In the genomic region with DNA sequence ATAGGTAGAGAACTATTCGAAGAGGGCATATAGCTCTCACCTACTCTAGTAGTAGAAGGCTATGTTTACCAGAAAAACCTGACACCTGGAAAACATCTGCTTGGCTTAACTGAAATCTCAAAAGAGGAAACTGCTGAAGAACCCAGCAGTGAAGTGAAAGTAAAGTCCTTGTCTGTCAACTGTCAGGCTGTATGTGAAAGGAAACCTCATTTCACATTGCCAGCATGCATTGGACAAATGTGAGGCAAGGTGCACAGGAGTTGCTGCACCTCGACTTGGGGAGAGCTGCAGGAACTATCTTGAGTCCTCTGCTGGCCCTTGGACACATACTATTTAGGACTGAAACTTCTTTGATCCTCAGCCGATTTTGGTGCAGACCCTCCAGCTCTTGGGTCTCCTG, we compare ENCODE assay signal across 1 cellular context.
TF ChIP-seq lines count a peak whose summit lies in the region.

No MANE protein-coding gene starts in this region.

TF ChIP-seq in HepG2, 621 proteins besides CTCF, POLR2A, EP300 and RAD21 (continued from another document):
- TF ChIP-seq, protein P1, sequence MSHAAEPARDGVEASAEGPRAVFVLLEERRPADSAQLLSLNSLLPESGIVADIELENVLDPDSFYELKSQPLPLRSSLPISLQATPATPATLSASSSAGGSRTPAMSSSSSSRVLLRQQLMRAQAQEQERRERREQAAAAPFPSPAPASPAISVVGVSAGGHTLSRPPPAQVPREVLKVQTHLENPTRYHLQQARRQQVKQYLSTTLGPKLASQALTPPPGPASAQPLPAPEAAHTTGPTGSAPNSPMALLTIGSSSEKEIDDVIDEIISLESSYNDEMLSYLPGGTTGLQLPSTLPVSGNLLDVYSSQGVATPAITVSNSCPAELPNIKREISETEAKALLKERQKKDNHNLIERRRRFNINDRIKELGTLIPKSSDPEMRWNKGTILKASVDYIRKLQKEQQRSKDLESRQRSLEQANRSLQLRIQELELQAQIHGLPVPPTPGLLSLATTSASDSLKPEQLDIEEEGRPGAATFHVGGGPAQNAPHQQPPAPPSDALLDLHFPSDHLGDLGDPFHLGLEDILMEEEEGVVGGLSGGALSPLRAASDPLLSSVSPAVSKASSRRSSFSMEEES (CRISPR knock-in tag; IDR thresholded peaks at IDR 0.05) = no peak
- TF ChIP-seq SALL2 (CRISPR knock-in tag; IDR thresholded peaks at IDR 0.05) (no peak), ZNF713 (CRISPR knock-in tag; IDR thresholded peaks at IDR 0.05) (no peak), ZNF430 (CRISPR knock-in tag; IDR thresholded peaks at IDR 0.05) (no peak), ZNF121 (CRISPR knock-in tag; IDR thresholded peaks at IDR 0.05) (no peak), TGIF2 (CRISPR knock-in tag; IDR thresholded peaks at IDR 0.05) (no peak), SALL1 (CRISPR knock-in tag; IDR thresholded peaks at IDR 0.05) (no peak), RXRB (CRISPR knock-in tag; IDR thresholded peaks at IDR 0.05; ENCODE audit: borderline replicate concordance) (no peak), TBL1XR1 (IDR thresholded peaks at IDR 0.05; ENCODE audit: borderline replicate concordance, low read length, partially characterized antibody) (no peak)
- TF ChIP-seq, protein P2, sequence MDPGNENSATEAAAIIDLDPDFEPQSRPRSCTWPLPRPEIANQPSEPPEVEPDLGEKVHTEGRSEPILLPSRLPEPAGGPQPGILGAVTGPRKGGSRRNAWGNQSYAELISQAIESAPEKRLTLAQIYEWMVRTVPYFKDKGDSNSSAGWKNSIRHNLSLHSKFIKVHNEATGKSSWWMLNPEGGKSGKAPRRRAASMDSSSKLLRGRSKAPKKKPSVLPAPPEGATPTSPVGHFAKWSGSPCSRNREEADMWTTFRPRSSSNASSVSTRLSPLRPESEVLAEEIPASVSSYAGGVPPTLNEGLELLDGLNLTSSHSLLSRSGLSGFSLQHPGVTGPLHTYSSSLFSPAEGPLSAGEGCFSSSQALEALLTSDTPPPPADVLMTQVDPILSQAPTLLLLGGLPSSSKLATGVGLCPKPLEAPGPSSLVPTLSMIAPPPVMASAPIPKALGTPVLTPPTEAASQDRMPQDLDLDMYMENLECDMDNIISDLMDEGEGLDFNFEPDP (CRISPR knock-in tag; conservative IDR thresholded peaks at IDR 0.05) = no peak
- TF ChIP-seq, protein P3, sequence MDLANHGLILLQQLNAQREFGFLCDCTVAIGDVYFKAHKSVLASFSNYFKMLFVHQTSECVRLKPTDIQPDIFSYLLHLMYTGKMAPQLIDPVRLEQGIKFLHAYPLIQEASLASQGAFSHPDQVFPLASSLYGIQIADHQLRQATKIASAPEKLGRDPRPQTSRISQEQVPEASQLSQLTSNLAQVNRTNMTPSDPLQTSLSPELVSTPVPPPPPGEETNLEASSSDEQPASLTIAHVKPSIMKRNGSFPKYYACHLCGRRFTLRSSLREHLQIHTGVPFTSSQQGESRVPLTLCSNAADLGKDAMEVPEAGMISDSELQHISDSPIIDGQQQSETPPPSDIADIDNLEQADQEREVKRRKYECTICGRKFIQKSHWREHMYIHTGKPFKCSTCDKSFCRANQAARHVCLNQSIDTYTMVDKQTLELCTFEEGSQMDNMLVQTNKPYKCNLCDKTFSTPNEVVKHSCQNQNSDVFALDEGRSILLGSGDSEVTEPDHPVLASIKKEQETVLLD (CRISPR knock-in tag; IDR thresholded peaks at IDR 0.05; ENCODE audit: low read depth) = no peak
TF ChIP-seq in HepG2: peak in this region for 0.
